In the genomic region with DNA sequence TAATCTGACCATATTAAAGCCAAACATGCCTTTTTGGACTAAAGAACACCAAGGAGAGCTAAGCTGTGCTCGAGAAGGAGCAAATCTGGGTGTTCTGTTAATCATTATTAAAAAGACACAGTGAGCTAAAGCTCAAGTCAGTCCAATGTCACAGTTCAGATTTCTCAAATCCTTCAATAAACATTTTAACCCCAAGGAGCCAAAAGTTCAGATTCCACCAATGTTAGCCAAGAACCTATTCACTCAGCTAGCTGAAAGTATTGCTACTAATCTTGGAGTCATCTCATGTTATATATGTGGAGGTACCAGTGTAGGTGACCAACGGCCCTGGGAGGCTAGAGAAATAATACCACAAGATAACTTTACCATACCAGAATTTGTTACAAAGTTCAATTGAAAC, we compare ENCODE assay signal across 1 cellular context.
TF ChIP-seq lines count a peak whose summit lies in the region.

No MANE protein-coding gene starts in this region.

TF ChIP-seq in HepG2, 621 proteins besides CTCF, POLR2A, EP300 and RAD21 (continued from another document):
- TF ChIP-seq, protein P1, sequence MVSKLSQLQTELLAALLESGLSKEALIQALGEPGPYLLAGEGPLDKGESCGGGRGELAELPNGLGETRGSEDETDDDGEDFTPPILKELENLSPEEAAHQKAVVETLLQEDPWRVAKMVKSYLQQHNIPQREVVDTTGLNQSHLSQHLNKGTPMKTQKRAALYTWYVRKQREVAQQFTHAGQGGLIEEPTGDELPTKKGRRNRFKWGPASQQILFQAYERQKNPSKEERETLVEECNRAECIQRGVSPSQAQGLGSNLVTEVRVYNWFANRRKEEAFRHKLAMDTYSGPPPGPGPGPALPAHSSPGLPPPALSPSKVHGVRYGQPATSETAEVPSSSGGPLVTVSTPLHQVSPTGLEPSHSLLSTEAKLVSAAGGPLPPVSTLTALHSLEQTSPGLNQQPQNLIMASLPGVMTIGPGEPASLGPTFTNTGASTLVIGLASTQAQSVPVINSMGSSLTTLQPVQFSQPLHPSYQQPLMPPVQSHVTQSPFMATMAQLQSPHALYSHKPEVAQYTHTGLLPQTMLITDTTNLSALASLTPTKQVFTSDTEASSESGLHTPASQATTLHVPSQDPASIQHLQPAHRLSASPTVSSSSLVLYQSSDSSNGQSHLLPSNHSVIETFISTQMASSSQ (IDR thresholded peaks at IDR 0.05; ENCODE audit: low read depth) = peak; percentile 40; the same call in 1 of the 2 replicates
- TF ChIP-seq, protein P1 (CRISPR knock-in tag; IDR thresholded peaks at IDR 0.05; ENCODE audit: borderline replicate concordance) = no peak
- TF ChIP-seq ZBTB42 (CRISPR knock-in tag; IDR thresholded peaks at IDR 0.05) = no peak
- no peak for TF ChIP-seq HMGA1 (CRISPR knock-in tag; conservative IDR thresholded peaks at IDR 0.05)
- peak; percentile 31; the same call in 1 of the 2 replicates for TF ChIP-seq HNF4A (CRISPR knock-in tag; IDR thresholded peaks at IDR 0.05)
